1 cellular context compared by ENCODE assay signal in the genomic region with DNA sequence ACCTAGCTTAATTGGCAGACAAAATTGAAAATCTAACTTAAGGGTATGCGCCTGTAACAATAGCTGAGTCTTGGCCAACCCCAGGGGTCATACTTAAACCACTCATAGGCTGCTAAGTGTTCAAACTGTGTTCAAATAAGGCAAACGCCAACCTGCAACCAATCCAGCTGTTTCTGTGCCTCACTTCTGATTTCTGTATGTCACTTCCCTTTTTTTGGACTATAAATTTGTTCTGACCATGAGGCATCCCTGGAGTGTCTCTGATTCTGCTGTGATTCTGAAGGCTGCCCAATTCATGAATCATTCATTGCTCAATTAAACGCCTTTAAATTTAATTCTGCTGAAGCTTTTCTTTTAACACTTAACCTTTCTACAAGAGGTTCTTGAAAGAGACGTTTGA.
TF ChIP-seq lines count a peak whose summit lies in the region.

No MANE protein-coding gene starts in this region.

TF ChIP-seq in GM12878, 131 proteins besides CTCF, POLR2A, EP300 and RAD21 (continued from another document):
- TF ChIP-seq E2F8 (IDR thresholded peaks at IDR 0.05; ENCODE audit: low read depth, partially characterized antibody) = no peak
- TF ChIP-seq RELA (IDR thresholded peaks at IDR 0.05; ENCODE audit: borderline replicate concordance, partially characterized antibody) = no peak
- TF ChIP-seq POLR2AphosphoS5 (IDR thresholded peaks at IDR 0.05; ENCODE audit: low read length) = peak; percentile 46; the same call in 1 of the 2 replicates
- TF ChIP-seq IKZF1 (conservative IDR thresholded peaks at IDR 0.05) = no peak
- TF ChIP-seq, protein P1, sequence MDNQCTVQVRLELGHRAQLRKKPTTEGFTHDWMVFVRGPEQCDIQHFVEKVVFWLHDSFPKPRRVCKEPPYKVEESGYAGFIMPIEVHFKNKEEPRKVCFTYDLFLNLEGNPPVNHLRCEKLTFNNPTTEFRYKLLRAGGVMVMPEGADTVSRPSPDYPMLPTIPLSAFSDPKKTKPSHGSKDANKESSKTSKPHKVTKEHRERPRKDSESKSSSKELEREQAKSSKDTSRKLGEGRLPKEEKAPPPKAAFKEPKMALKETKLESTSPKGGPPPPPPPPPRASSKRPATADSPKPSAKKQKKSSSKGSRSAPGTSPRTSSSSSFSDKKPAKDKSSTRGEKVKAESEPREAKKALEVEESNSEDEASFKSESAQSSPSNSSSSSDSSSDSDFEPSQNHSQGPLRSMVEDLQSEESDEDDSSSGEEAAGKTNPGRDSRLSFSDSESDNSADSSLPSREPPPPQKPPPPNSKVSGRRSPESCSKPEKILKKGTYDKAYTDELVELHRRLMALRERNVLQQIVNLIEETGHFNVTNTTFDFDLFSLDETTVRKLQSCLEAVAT (IDR thresholded peaks at IDR 0.05) = 0 out of 2 replicates have a peak, but pooled peaks have one; percentile 7
- TF ChIP-seq HDAC6 (IDR thresholded peaks at IDR 0.05; ENCODE audit: unreplicated experiment) = no peak
- TF ChIP-seq CHD2 (IDR thresholded peaks at IDR 0.05; ENCODE audit: borderline replicate concordance, low read depth, low read length) = no peak
- no peak for TF ChIP-seq ZNF687 (IDR thresholded peaks at IDR 0.05)
- no peak for TF ChIP-seq WRNIP1 (IDR thresholded peaks at IDR 0.05; ENCODE audit: borderline replicate concordance, low read depth, low read length)
- TF ChIP-seq SPI1 (IDR thresholded peaks at IDR 0.05; ENCODE audit: borderline replicate concordance, insufficient read depth, low read depth, low read length) = peak; percentile 94
- no peak for TF ChIP-seq RCOR1 (conservative IDR thresholded peaks at IDR 0.05; ENCODE audit: low read depth, low read length)
- TF ChIP-seq FOS (IDR thresholded peaks at IDR 0.05; ENCODE audit: borderline replicate concordance, extremely low read depth, insufficient read length) = no peak
- TF ChIP-seq MAX (IDR thresholded peaks at IDR 0.05; ENCODE audit: low read depth, low read length) = no peak
- no peak for TF ChIP-seq SKIL (IDR thresholded peaks at IDR 0.05; ENCODE audit: low read depth, poor library complexity, severe bottlenecking)
- TF ChIP-seq CREM (IDR thresholded peaks at IDR 0.05; ENCODE audit: low read depth) = no peak
- TF ChIP-seq ZNF622 (IDR thresholded peaks at IDR 0.05) = no peak
- TF ChIP-seq, protein P2, sequence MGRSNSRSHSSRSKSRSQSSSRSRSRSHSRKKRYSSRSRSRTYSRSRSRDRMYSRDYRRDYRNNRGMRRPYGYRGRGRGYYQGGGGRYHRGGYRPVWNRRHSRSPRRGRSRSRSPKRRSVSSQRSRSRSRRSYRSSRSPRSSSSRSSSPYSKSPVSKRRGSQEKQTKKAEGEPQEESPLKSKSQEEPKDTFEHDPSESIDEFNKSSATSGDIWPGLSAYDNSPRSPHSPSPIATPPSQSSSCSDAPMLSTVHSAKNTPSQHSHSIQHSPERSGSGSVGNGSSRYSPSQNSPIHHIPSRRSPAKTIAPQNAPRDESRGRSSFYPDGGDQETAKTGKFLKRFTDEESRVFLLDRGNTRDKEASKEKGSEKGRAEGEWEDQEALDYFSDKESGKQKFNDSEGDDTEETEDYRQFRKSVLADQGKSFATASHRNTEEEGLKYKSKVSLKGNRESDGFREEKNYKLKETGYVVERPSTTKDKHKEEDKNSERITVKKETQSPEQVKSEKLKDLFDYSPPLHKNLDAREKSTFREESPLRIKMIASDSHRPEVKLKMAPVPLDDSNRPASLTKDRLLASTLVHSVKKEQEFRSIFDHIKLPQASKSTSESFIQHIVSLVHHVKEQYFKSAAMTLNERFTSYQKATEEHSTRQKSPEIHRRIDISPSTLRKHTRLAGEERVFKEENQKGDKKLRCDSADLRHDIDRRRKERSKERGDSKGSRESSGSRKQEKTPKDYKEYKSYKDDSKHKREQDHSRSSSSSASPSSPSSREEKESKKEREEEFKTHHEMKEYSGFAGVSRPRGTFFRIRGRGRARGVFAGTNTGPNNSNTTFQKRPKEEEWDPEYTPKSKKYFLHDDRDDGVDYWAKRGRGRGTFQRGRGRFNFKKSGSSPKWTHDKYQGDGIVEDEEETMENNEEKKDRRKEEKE (IDR thresholded peaks at IDR 0.05) = no peak
- TF ChIP-seq JUNB (IDR thresholded peaks at IDR 0.05) = no peak
- peak in 1 of 2 experiments; percentile 72; a peak in 1 of 4 replicates for TF ChIP-seq SRF (IDR thresholded peaks at IDR 0.05; ENCODE audit: low read depth in 2 of 2, low read length in 2 of 2)
- TF ChIP-seq POU2F2 (IDR thresholded peaks at IDR 0.05; ENCODE audit: borderline replicate concordance, low read depth, low read length) = no peak
- TF ChIP-seq, protein P3, sequence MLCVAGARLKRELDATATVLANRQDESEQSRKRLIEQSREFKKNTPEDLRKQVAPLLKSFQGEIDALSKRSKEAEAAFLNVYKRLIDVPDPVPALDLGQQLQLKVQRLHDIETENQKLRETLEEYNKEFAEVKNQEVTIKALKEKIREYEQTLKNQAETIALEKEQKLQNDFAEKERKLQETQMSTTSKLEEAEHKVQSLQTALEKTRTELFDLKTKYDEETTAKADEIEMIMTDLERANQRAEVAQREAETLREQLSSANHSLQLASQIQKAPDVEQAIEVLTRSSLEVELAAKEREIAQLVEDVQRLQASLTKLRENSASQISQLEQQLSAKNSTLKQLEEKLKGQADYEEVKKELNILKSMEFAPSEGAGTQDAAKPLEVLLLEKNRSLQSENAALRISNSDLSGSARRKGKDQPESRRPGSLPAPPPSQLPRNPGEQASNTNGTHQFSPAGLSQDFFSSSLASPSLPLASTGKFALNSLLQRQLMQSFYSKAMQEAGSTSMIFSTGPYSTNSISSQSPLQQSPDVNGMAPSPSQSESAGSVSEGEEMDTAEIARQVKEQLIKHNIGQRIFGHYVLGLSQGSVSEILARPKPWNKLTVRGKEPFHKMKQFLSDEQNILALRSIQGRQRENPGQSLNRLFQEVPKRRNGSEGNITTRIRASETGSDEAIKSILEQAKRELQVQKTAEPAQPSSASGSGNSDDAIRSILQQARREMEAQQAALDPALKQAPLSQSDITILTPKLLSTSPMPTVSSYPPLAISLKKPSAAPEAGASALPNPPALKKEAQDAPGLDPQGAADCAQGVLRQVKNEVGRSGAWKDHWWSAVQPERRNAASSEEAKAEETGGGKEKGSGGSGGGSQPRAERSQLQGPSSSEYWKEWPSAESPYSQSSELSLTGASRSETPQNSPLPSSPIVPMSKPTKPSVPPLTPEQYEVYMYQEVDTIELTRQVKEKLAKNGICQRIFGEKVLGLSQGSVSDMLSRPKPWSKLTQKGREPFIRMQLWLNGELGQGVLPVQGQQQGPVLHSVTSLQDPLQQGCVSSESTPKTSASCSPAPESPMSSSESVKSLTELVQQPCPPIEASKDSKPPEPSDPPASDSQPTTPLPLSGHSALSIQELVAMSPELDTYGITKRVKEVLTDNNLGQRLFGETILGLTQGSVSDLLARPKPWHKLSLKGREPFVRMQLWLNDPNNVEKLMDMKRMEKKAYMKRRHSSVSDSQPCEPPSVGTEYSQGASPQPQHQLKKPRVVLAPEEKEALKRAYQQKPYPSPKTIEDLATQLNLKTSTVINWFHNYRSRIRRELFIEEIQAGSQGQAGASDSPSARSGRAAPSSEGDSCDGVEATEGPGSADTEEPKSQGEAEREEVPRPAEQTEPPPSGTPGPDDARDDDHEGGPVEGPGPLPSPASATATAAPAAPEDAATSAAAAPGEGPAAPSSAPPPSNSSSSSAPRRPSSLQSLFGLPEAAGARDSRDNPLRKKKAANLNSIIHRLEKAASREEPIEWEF (IDR thresholded peaks at IDR 0.05; ENCODE audit: insufficient replicate concordance, low read depth, low read length) = no peak
